Comparison of ENCODE assay signal across 26 cellular contexts in genomic region chr10:34335960-34336359, GRCh38.
DNase-seq lines count a peak whose midpoint lies in the region; ATAC-seq, FAIRE-seq and TF ChIP-seq lines count a peak whose summit lies in the region.
"Had no signal": no experiment of that assay in that cellular context is flagged by ENCODE, and none has a peak within 500 bp of the region (broad histone marks: within the 10 kb centered on the region; RNA-seq: fewer than 3 reads in every experiment).

No MANE protein-coding gene starts in this region.

- intact Hi-C loops in K562 (cut with micrococcal nuclease): loop anchor here (1.0 kb wide), 1 partner anchor 10 kb away; no protein-coding TSS in a partner anchor
- intact Hi-C loops in sciatic nerve (cut with DNase I): no loop called here

- POLR2A ChIA-PET in K562 (lab: Yijun Ruan, JAX): no interaction called here

- no peak for FAIRE-seq in K562 (lab: Jason Lieb, UNC)
- FAIRE-seq: D721Med, GM12878, GM19239, H1 had no signal

- TF ChIP-seq POLR2A in K562 (conservative IDR thresholded peaks at IDR 0.05): no peak

- TF ChIP-seq RAD21 in K562 (CRISPR knock-in tag; conservative IDR thresholded peaks at IDR 0.05 in 1 of 2, IDR thresholded peaks at IDR 0.05 in 1 of 2): no peak

- no peaks in the 10 kb centered on the region for H3K9me1 ChIP-seq in K562 (ENCODE audit: control insufficient read depth, insufficient read depth, low read length)

- H3K9ac ChIP-seq in K562 (ENCODE audit: insufficient read depth in 1 of 2, low read depth in 2 of 2, low read length in 2 of 2): no peak overlapping the region
- H3K9ac ChIP-seq: BLaER1 treated with 17β-estradiol and CSF1 and Interleukin-3, amounts not matched to agents 10 nM and 100 nM; GM23248 had no signal

- ATAC-seq in K562: no peak
- no peak for ATAC-seq in HG03469 (IDR thresholded peaks at IDR 0.05; ENCODE audit: unreplicated experiment)
- no peak for ATAC-seq in sciatic nerve
- ATAC-seq: A549, GM12878 had no signal

- H3K27ac ChIP-seq in K562 (ENCODE audit: extremely low read depth, low read depth, low read length): no peak overlapping the region
- H3K27ac ChIP-seq: A549; BLaER1 treated with 17β-estradiol and CSF1 and Interleukin-3, amounts not matched to agents 10 nM and 100 nM; GM23248 had no signal

- WGBS in K562 (ENCODE audit: insufficient coverage, low coverage, missing lambda C conversion rate): 25% methylated on average over 4 of the region's 4 CpGs

- BruUV-seq in K562 (replicated peaks; lab: Mats Ljungman, UMichigan): no TSS peak

- H2AFZ ChIP-seq in K562 (ENCODE audit: low read depth, low read length): no peak overlapping the region
- H2AFZ ChIP-seq: GM23248 had no signal

- H3K4me3 ChIP-seq in K562: no peak overlapping the region
- H3K4me3 ChIP-seq: A549; BLaER1 treated with 17β-estradiol and CSF1 and Interleukin-3, amounts not matched to agents 10 nM and 100 nM; GM12878; GM23248 had no signal

- no peaks in the 10 kb centered on the region for H3K27me3 ChIP-seq in K562 (ENCODE audit: control insufficient read depth in 2 of 2, insufficient read depth in 2 of 2, low read length in 2 of 2)
- H3K27me3 ChIP-seq: BE2C; BLaER1 treated with 17β-estradiol and CSF1 and Interleukin-3, amounts not matched to agents 10 nM and 100 nM had no signal

- no peak for TF ChIP-seq EP300 in K562 (IDR thresholded peaks at IDR 0.05; ENCODE audit: low read length)

- H3K4me2 ChIP-seq in K562 (ENCODE audit: insufficient read depth, low read length): no peak overlapping the region
- H3K4me2 ChIP-seq: A549; BLaER1 treated with 17β-estradiol and CSF1 and Interleukin-3, amounts not matched to agents 10 nM and 100 nM had no signal

- in situ Hi-C loops in K562 (cut with MboI): no loop called here

- H3K9me3 ChIP-seq in K562 (replicated peaks; ENCODE audit: control insufficient read depth, insufficient read depth, low read depth, low read length): no peaks in the 10 kb centered on the region
- H3K9me3 ChIP-seq: A549; BE2C; BLaER1 treated with 17β-estradiol and CSF1 and Interleukin-3, amounts not matched to agents 10 nM and 100 nM had no signal

- H3K79me2 ChIP-seq in K562 (ENCODE audit: control insufficient read depth, insufficient read depth, low read length): no peaks in the 10 kb centered on the region

- peak; percentile 22 for DNase-seq in NCI-H2227 (lab: John Stamatoyannopoulos, UW; ENCODE audit: unreplicated experiment)
- no peak for DNase-seq in NCI-H2227 treated with DMSO at 0.1 percent for 48 hours (lab: John Stamatoyannopoulos, UW)
- DNase-seq in NCI-H526 treated with DMSO at 0.1 percent for 48 hours (lab: John Stamatoyannopoulos, UW): peak; percentile 10
- DNase-seq in K562 (ENCODE audit: extremely low read depth in 1 of 4, low spot score in 3 of 4): no peak
- DNase-seq in NCI-H2107 treated with DMSO at 0.1 percent for 48 hours (lab: John Stamatoyannopoulos, UW; ENCODE audit: unreplicated experiment): no peak
- DNase-seq in sciatic nerve (ENCODE audit: low spot score): no peak
- DNase-seq: 8988T; ACHN; AML-193; BE2C; CD4-positive, alpha-beta T cell; CD8-positive, alpha-beta memory T cell; DMS 273 treated with DMSO at 0.1 percent for 48 hours; DMS79; EL; GDM1; GM23248; H7; HCEC 1CT had no signal

- no peak for TF ChIP-seq CTCF in K562 (IDR thresholded peaks at IDR 0.05 in 2 of 3, conservative IDR thresholded peaks at IDR 0.05 in 1 of 3; ENCODE audit: insufficient read depth in 2 of 3, low read depth in 1 of 3, low read length in 3 of 3)

- no peaks in the 10 kb centered on the region for H4K20me1 ChIP-seq in K562 (replicated peaks; ENCODE audit: control insufficient read depth, insufficient read depth, low read length)
- H4K20me1 ChIP-seq: BLaER1 treated with 17β-estradiol and CSF1 and Interleukin-3, amounts not matched to agents 10 nM and 100 nM had no signal

- H3K4me1 ChIP-seq in K562 (replicated peaks in 1 of 2; ENCODE audit: control insufficient read depth in 2 of 2, insufficient read depth in 2 of 2, low read length in 2 of 2): no peaks in the 10 kb centered on the region
- H3K4me1 ChIP-seq: BE2C; BLaER1 treated with 17β-estradiol and CSF1 and Interleukin-3, amounts not matched to agents 10 nM and 100 nM had no signal

- CTCF ChIA-PET in K562 (lab: Yijun Ruan, JAX; ENCODE audit: low intra/inter-chr PET ratio): no interaction called here

- no peaks in the 10 kb centered on the region for H3K36me3 ChIP-seq in K562 (ENCODE audit: control insufficient read depth, insufficient read depth, low read length)
- H3K36me3 ChIP-seq: BE2C had no signal

TF ChIP-seq in K562, 482 proteins besides CTCF, POLR2A, EP300 and RAD21:
- peak; percentile 52 for TF ChIP-seq RFX1 (IDR thresholded peaks at IDR 0.05)
- TF ChIP-seq NCOR1 (IDR thresholded peaks at IDR 0.05): no peak

Comparison
In these comparisons a context has a peak if more than half of its experiments do, and no peak if none do; other contexts are left out.
1. DNase-seq: peak in NCI-H2227 (single experiment) and NCI-H526 treated with DMSO at 0.1 percent for 48 hours (single experiment); none in NCI-H2227 treated with DMSO at 0.1 percent for 48 hours (single experiment), K562 (0 of 4), NCI-H2107 treated with DMSO at 0.1 percent for 48 hours (single experiment) and sciatic nerve (single experiment).